In the genomic region with DNA sequence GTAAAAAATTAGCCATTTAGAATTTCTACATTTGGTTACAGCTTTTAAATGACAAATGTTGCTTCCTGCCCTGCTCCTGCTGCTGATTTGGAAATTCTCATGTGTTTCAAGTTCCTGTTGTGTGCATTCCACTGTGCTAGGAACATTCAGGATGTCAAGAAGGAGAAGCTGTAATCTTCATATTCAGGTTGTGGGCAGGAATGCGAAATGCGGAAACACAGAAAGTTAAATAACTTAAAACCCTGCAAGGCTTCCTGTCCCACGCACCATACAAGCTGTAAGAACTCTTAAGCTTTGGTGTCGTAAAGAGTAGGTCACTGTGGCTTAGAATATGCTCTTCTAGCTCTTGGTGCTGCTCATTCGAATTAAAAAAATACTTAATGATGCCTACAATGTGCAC, we compare ENCODE assay signal across 11 cellular contexts. TPM values are rescaled to one million over a fixed set of nuclear protein-coding genes. Genes with fewer than 3 reads are reported as not detected.
DNase-seq lines count a peak whose midpoint lies in the region; ATAC-seq lines count a peak whose summit lies in the region.
"Had no signal": no experiment of that assay in that cellular context is flagged by ENCODE, and none has a peak within 500 bp of the region (broad histone marks: within the 10 kb centered on the region; RNA-seq: fewer than 3 reads in every experiment).

No MANE protein-coding gene starts in this region.

- peaks cover 58% of the 10 kb centered on the region for H3K4me1 Mint-ChIP-seq in activated CD4-positive, alpha-beta T cell treated with anti-CD3 and anti-CD28 coated beads for 36 hours

- CTCF ChIA-PET in activated CD4-positive, alpha-beta T cell treated with anti-CD3 and anti-CD28 coated beads for 36 hours (lab: Charles Lee) = interaction anchor here (0.7 to 2.7 kb wide), 11 partner anchors 10 to 268 kb away, joined by 3 to 14 read pairs (median 4); no protein-coding TSS in a partner anchor

- intact Hi-C loops in activated CD4-positive, alpha-beta T cell treated with anti-CD3 and anti-CD28 coated beads for 36 hours (cut with DNase I, micrococcal nuclease) = no loop called here

- no peak overlapping the region for H3K9ac ChIP-seq in SK-N-MC (ENCODE audit: insufficient read length)

- H3K27ac Mint-ChIP-seq in activated CD4-positive, alpha-beta T cell treated with anti-CD3 and anti-CD28 coated beads for 36 hours = peak overlapping the region; percentile 77

- H3K9me3 Mint-ChIP-seq in activated CD4-positive, alpha-beta T cell treated with anti-CD3 and anti-CD28 coated beads for 36 hours (ENCODE audit: low read depth) = no peaks in the 10 kb centered on the region

- H3K27me3 Mint-ChIP-seq in activated CD4-positive, alpha-beta T cell treated with anti-CD3 and anti-CD28 coated beads for 36 hours = no peaks in the 10 kb centered on the region

- peak overlapping the region; percentile 24 for H3K4me3 Mint-ChIP-seq in activated CD4-positive, alpha-beta T cell treated with anti-CD3 and anti-CD28 coated beads for 36 hours

- peak overlapping the region; percentile 31; the same call in 1 of the 2 replicates for H3K27ac ChIP-seq in SK-N-MC
- peak overlapping the region in 14 of 21 experiments; percentile 16 to 88 (median 62) for H3K27ac ChIP-seq in skin epidermis
- H3K27ac ChIP-seq: thyroid gland had no signal

- DNase-seq in activated CD4-positive, alpha-beta T cell treated with anti-CD3 and anti-CD28 coated beads for 36 hours = no peak
- no peak for DNase-seq in activated CD4-positive, alpha-beta T cell treated with anti-CD3 and anti-CD28 coated beads, Interleukin-2, amount 50 U/mL, for 4 hours
- DNase-seq in SK-N-MC (ENCODE audit: low read depth, low spot score) (no peak), globus pallidus (ENCODE audit: low spot score) (peak; percentile 22), cerebellum (ENCODE audit: low spot score) (no peak), SW 1271 (lab: John Stamatoyannopoulos, UW) (no peak)
- DNase-seq: 8988T, thyroid gland had no signal

- H3K36me3 Mint-ChIP-seq in activated CD4-positive, alpha-beta T cell treated with anti-CD3 and anti-CD28 coated beads for 36 hours (ENCODE audit: low read depth) = peaks cover 29% of the 10 kb centered on the region

- no peaks in the 10 kb centered on the region for H3K9me3 ChIP-seq in SK-N-MC (ENCODE audit: low read depth, low read length)
- H3K9me3 ChIP-seq: thyroid gland had no signal

- peak; percentile 23 for ATAC-seq in activated CD4-positive, alpha-beta T cell treated with anti-CD3 and anti-CD28 coated beads for 36 hours
- no peak for ATAC-seq in HG02973 (IDR thresholded peaks at IDR 0.05; ENCODE audit: unreplicated experiment)
- ATAC-seq: K562 had no signal

- POLR2A ChIA-PET in activated CD4-positive, alpha-beta T cell treated with anti-CD3 and anti-CD28 coated beads for 36 hours (lab: Charles Lee) = no interaction called here

- H3K4me3 ChIP-seq in SK-N-MC (no peak overlapping the region), skin epidermis (peak overlapping the region in 1 of 7 experiments; percentile 13)
- H3K4me3 ChIP-seq: K562, thyroid gland had no signal

- H3K36me3 ChIP-seq in SK-N-MC (ENCODE audit: insufficient read depth, low read length) = peaks cover 6% of the 10 kb centered on the region; the same call in 1 of the 2 replicates

RNA-seq across cellular contexts. Expression of gene S100B, which starts 52.6 kb away (rescaled TPM):
- not detected for total RNA-seq in activated CD4-positive, alpha-beta T cell treated with anti-CD3 and anti-CD28 coated beads for 36 hours
- 22.5 TPM for total RNA-seq in cerebellum
- total RNA-seq: K562 had no signal

Comparison
In these comparisons a context has a peak if more than half of its experiments do, and no peak if none do; other contexts are left out.
1. RNA of gene S100B, which starts 52.6 kb away (total RNA-seq): 22.5 TPM in cerebellum (single experiment); not detected in activated CD4-positive, alpha-beta T cell treated with anti-CD3 and anti-CD28 coated beads for 36 hours; every median in the first group is over 10 times any median in the second.